15 cellular contexts compared by ENCODE assay signal in the genomic region with DNA sequence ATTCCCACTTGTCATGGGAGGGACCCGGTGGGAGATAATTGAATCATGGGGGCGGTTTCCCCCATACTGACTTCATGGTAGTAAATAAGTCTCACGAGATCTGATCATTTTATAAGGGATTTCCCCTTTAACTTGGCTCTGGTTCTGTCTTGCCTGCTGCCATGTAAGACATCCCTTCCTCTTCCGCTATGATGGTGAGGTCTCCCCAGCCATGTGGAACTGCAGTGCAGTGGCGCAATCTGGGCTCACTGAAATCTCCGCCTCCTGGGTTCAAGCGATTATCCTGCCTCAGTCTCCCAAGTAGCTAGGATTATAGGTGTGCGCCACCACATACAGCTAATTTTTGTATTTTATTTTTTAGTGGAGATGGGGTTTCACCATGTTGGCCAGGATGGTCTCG. TPM values are rescaled to one million over a fixed set of nuclear protein-coding genes. Genes with fewer than 3 reads are reported as not detected.
DNase-seq lines count a peak whose midpoint lies in the region; ATAC-seq and TF ChIP-seq lines count a peak whose summit lies in the region.
"Had no signal": no experiment of that assay in that cellular context is flagged by ENCODE, and none has a peak within 500 bp of the region (broad histone marks: within the 10 kb centered on the region; RNA-seq: fewer than 3 reads in every experiment).

No MANE protein-coding gene starts in this region.

- POLR2A ChIA-PET in CD8-positive, alpha-beta T cell (lab: Charles Lee): interaction anchor here (0.6 kb wide), 1 partner anchor 129 kb away, joined by 3 read pairs; no protein-coding TSS in a partner anchor

- in situ Hi-C loops in HAP-1 (cut with MboI; ENCODE audit: low sequenced_read_pairs): no loop called here

- intact Hi-C loops in CD8-positive, alpha-beta T cell (cut with DNase I, micrococcal nuclease): no loop called here

- no peaks in the 10 kb centered on the region for H3K9me3 Mint-ChIP-seq in CD8-positive, alpha-beta T cell
- H3K9me3 Mint-ChIP-seq in T-helper 2 cell treated with Interferon-gamma antibody and Interleukin-4, amounts not matched to agents 5 μg/mL and 100 μg/mL, for 36 hours: no peaks in the 10 kb centered on the region
- no peaks in the 10 kb centered on the region for H3K9me3 Mint-ChIP-seq in central memory CD8-positive, alpha-beta T cell

- TF ChIP-seq CTCF in CD8-positive, alpha-beta T cell (IDR thresholded peaks at IDR 0.05): no peak
- TF ChIP-seq CTCF in hepatocyte (IDR thresholded peaks at IDR 0.05; ENCODE audit: poor library complexity): no peak

- H3K27me3 Mint-ChIP-seq in CD8-positive, alpha-beta T cell (ENCODE audit: low read depth): no peaks in the 10 kb centered on the region
- no peaks in the 10 kb centered on the region for H3K27me3 Mint-ChIP-seq in T-helper 2 cell treated with Interferon-gamma antibody and Interleukin-4, amounts not matched to agents 5 μg/mL and 100 μg/mL, for 36 hours (ENCODE audit: low read depth)
- no peaks in the 10 kb centered on the region for H3K27me3 Mint-ChIP-seq in central memory CD8-positive, alpha-beta T cell

- 83% methylated on average over 9 of the region's 9 CpGs for WGBS in hepatocyte (ENCODE audit: low lambda C conversion rate, missing lambda C conversion rate)

- H4K20me1 ChIP-seq in hepatocyte (ENCODE audit: insufficient read depth, poor library complexity, severe bottlenecking): no peaks in the 10 kb centered on the region

- no peak overlapping the region for H3K4me2 ChIP-seq in hepatocyte

- no peaks in the 10 kb centered on the region for H3K36me3 ChIP-seq in CD8-positive, alpha-beta T cell (ENCODE audit: insufficient read depth, low read length)
- H3K36me3 ChIP-seq in HAP-1 (replicated peaks): no peaks in the 10 kb centered on the region
- no peaks in the 10 kb centered on the region for H3K36me3 ChIP-seq in hepatocyte (replicated peaks; ENCODE audit: insufficient read depth, low read depth)
- H3K36me3 ChIP-seq: cardiac muscle cell had no signal

- H3K36me3 Mint-ChIP-seq in CD8-positive, alpha-beta T cell: no peaks in the 10 kb centered on the region
- H3K36me3 Mint-ChIP-seq in T-helper 2 cell treated with Interferon-gamma antibody and Interleukin-4, amounts not matched to agents 5 μg/mL and 100 μg/mL, for 36 hours (ENCODE audit: low read depth): peaks cover 4% of the 10 kb centered on the region
- H3K36me3 Mint-ChIP-seq in central memory CD8-positive, alpha-beta T cell (ENCODE audit: insufficient read depth): peaks cover 2% of the 10 kb centered on the region

- H3K4me3 ChIP-seq in CD8-positive, alpha-beta T cell (ENCODE audit: low read depth, low read length): no peak overlapping the region
- H3K4me3 ChIP-seq in HAP-1 (no peak overlapping the region), hepatocyte (no peak overlapping the region)
- H3K4me3 ChIP-seq: cardiac muscle cell had no signal

- DNase-seq in AML-193 (lab: John Stamatoyannopoulos, UW) (peak; percentile 47 to 58), HAP-1 (ENCODE audit: low spot score in 2 of 2) (no peak), hepatocyte (ENCODE audit: low spot score) (no peak), DMS114 treated with DMSO at 0.1 percent for 48 hours (lab: John Stamatoyannopoulos, UW; ENCODE audit: unreplicated experiment) (no peak)
- no peak for DNase-seq in CD8-positive, alpha-beta T cell
- DNase-seq in T-helper 2 cell treated with Interferon-gamma antibody and Interleukin-4, amounts not matched to agents 5 μg/mL and 100 μg/mL, for 36 hours (ENCODE audit: low spot score): peak; percentile 16
- no peak for DNase-seq in central memory CD8-positive, alpha-beta T cell (ENCODE audit: low spot score in 2 of 2)
- DNase-seq: posterior cingulate gyrus, substantia nigra had no signal

- no peaks in the 10 kb centered on the region for H3K4me1 ChIP-seq in CD8-positive, alpha-beta T cell (ENCODE audit: insufficient read depth, low read length)
- H3K4me1 ChIP-seq in HAP-1 (peaks cover 16% of the 10 kb centered on the region), hepatocyte (ENCODE audit: insufficient read depth) (peaks cover 7% of the 10 kb centered on the region)

- H3K27ac Mint-ChIP-seq in CD8-positive, alpha-beta T cell: peak overlapping the region; percentile 55
- peak overlapping the region; percentile 96 for H3K27ac Mint-ChIP-seq in T-helper 2 cell treated with Interferon-gamma antibody and Interleukin-4, amounts not matched to agents 5 μg/mL and 100 μg/mL, for 36 hours
- H3K27ac Mint-ChIP-seq in central memory CD8-positive, alpha-beta T cell (ENCODE audit: low read depth): peak overlapping the region; percentile 79

- H3K79me2 ChIP-seq in hepatocyte: no peaks in the 10 kb centered on the region

- H2AFZ ChIP-seq in hepatocyte: no peak overlapping the region

- H3K4me3 Mint-ChIP-seq in CD8-positive, alpha-beta T cell: peak overlapping the region; percentile 78
- peak overlapping the region; percentile 84 for H3K4me3 Mint-ChIP-seq in T-helper 2 cell treated with Interferon-gamma antibody and Interleukin-4, amounts not matched to agents 5 μg/mL and 100 μg/mL, for 36 hours
- peak overlapping the region; percentile 76 for H3K4me3 Mint-ChIP-seq in central memory CD8-positive, alpha-beta T cell

- no peaks in the 10 kb centered on the region for H3K27me3 ChIP-seq in CD8-positive, alpha-beta T cell (ENCODE audit: insufficient read depth, low read length)
- no peaks in the 10 kb centered on the region for H3K27me3 ChIP-seq in HAP-1 (ENCODE audit: low read depth)
- no peaks in the 10 kb centered on the region for H3K27me3 ChIP-seq in hepatocyte
- H3K27me3 ChIP-seq: cardiac muscle cell had no signal

- no peaks in the 10 kb centered on the region for H3K9me2 ChIP-seq in hepatocyte (replicated peaks; ENCODE audit: insufficient read depth)

- ATAC-seq in CD8-positive, alpha-beta T cell: no peak
- peak; percentile 56 for ATAC-seq in central memory CD8-positive, alpha-beta T cell (replicated peaks; ENCODE audit: extremely low read depth, poor library complexity, severe bottlenecking)
- ATAC-seq in HG02981 (IDR thresholded peaks at IDR 0.05; ENCODE audit: unreplicated experiment): no peak
- ATAC-seq: HepG2, SK-N-SH treated with all-trans-retinoic acid at 6 μM for 48 hours had no signal

- H3K4me1 Mint-ChIP-seq in CD8-positive, alpha-beta T cell (ENCODE audit: low read depth): peaks cover 18% of the 10 kb centered on the region
- peaks cover 38% of the 10 kb centered on the region for H3K4me1 Mint-ChIP-seq in T-helper 2 cell treated with Interferon-gamma antibody and Interleukin-4, amounts not matched to agents 5 μg/mL and 100 μg/mL, for 36 hours (ENCODE audit: low read depth)
- H3K4me1 Mint-ChIP-seq in central memory CD8-positive, alpha-beta T cell: peaks cover 15% of the 10 kb centered on the region

- H3K9me3 ChIP-seq in CD8-positive, alpha-beta T cell (ENCODE audit: low read length): no peaks in the 10 kb centered on the region
- no peaks in the 10 kb centered on the region for H3K9me3 ChIP-seq in HAP-1
- no peaks in the 10 kb centered on the region for H3K9me3 ChIP-seq in hepatocyte (ENCODE audit: low read depth)

- H3K27ac ChIP-seq in CD8-positive, alpha-beta T cell (ENCODE audit: low read depth, low read length): no peak overlapping the region
- H3K27ac ChIP-seq in hepatocyte: no peak overlapping the region
- H3K27ac ChIP-seq: cardiac muscle cell had no signal

- CTCF ChIA-PET in CD8-positive, alpha-beta T cell (lab: Charles Lee): no interaction called here

RNA-seq across cellular contexts. Expression of gene HPGDS, which starts 2.9 kb away (rescaled TPM):
- not detected for total RNA-seq in CD8-positive, alpha-beta T cell
- 0.08 and 1.6 TPM in 2 replicates for total RNA-seq in hepatocyte
- 0.30 and 0.49 TPM in 2 replicates for polyA plus RNA-seq in hepatocyte
- total RNA-seq: cardiac muscle cell, H4, HepG2, lung microvascular endothelial cell had no signal
- polyA plus RNA-seq: cardiac muscle cell, HepG2 had no signal

Comparison
In these comparisons a context has a peak if more than half of its experiments do, and no peak if none do; other contexts are left out.
1. DNase-seq: peak in AML-193 (2 of 2) and T-helper 2 cell treated with Interferon-gamma antibody and Interleukin-4, amounts not matched to agents 5 μg/mL and 100 μg/mL, for 36 hours (single experiment); none in CD8-positive, alpha-beta T cell (0 of 7), central memory CD8-positive, alpha-beta T cell (0 of 2), HAP-1 (0 of 2), hepatocyte (single experiment) and DMS114 treated with DMSO at 0.1 percent for 48 hours (single experiment).
2. Peak in every context shown above with its lines, with median percentiles within 50 percentile points of each other: H3K27ac Mint-ChIP-seq and H3K4me3 Mint-ChIP-seq.